Comparison of ENCODE assay signal across 21 cellular contexts in genomic region chr3:169948559-169949371, GRCh38. TPM values are rescaled to one million over a fixed set of nuclear protein-coding genes. Genes with fewer than 3 reads are reported as not detected.
A peak's percentile ranks its signal among the peaks of the same experiment; 100 is the strongest.
DNase-seq lines count a peak whose midpoint lies in the region; ATAC-seq and TF ChIP-seq lines count a peak whose summit lies in the region.
"Had no signal": no experiment of that assay in that cellular context is flagged by ENCODE, and none has a peak within 500 bp of the region (broad histone marks: within the 10 kb centered on the region; RNA-seq: fewer than 3 reads in every experiment).

No MANE protein-coding gene starts in this region.

- CTCF ChIA-PET in activated CD8-positive, alpha-beta T cell treated with anti-CD3 and anti-CD28 coated beads for 36 hours (lab: Charles Lee), result interaction anchor here (2.1 kb wide), 1 partner anchor 10 kb away, joined by 5 read pairs; no protein-coding TSS in a partner anchor
- CTCF ChIA-PET in activated CD8-positive, alpha-beta T cell treated with anti-CD3 and anti-CD28 coated beads, Interleukin-2, amount 10 ng/mL, durations not matched to agents 7 days and 5 days (lab: Charles Lee), result interaction anchor here (3.4 kb wide), 1 partner anchor 18 kb away, joined by 19 read pairs; the partner anchor contains the start of gene SEC62

- H3K27ac Mint-ChIP-seq in activated CD8-positive, alpha-beta T cell treated with anti-CD3 and anti-CD28 coated beads for 36 hours, result no peak overlapping the region
- no peak overlapping the region for H3K27ac Mint-ChIP-seq in activated CD8-positive, alpha-beta T cell treated with anti-CD3 and anti-CD28 coated beads, Interleukin-2, amount 10 ng/mL, durations not matched to agents 7 days and 5 days
- peak overlapping the region; percentile 94 for H3K27ac Mint-ChIP-seq in stimulated activated memory B cell treated with anti-CD40 and anti-IgM and Interleukin-4, amounts not matched to agents 10 μg/mL and 1 μg/mL and 100 μg/mL, for 72 hours
- H3K27ac Mint-ChIP-seq: activated naive CD8-positive, alpha-beta T cell treated with anti-CD3 and anti-CD28 coated beads, Interleukin-2, amount 10 ng/mL, durations not matched to agents 7 days and 5 days; activated T-cell treated with anti-CD3 and anti-CD28 coated beads, Interleukin-2, amount 50 U/mL, for 24 hours; endodermal cell; nephron had no signal

- peaks cover 24% of the 10 kb centered on the region for H3K4me1 Mint-ChIP-seq in activated CD8-positive, alpha-beta T cell treated with anti-CD3 and anti-CD28 coated beads for 36 hours (ENCODE audit: low read depth)
- H3K4me1 Mint-ChIP-seq in activated CD8-positive, alpha-beta T cell treated with anti-CD3 and anti-CD28 coated beads, Interleukin-2, amount 10 ng/mL, durations not matched to agents 7 days and 5 days (ENCODE audit: low read depth), result peaks cover 10% of the 10 kb centered on the region
- H3K4me1 Mint-ChIP-seq in stimulated activated memory B cell treated with anti-CD40 and anti-IgM and Interleukin-4, amounts not matched to agents 10 μg/mL and 1 μg/mL and 100 μg/mL, for 72 hours, result peaks cover 62% of the 10 kb centered on the region
- H3K4me1 Mint-ChIP-seq: endodermal cell, nephron had no signal

- no peaks in the 10 kb centered on the region for H3K27me3 Mint-ChIP-seq in activated CD8-positive, alpha-beta T cell treated with anti-CD3 and anti-CD28 coated beads for 36 hours
- H3K27me3 Mint-ChIP-seq in activated CD8-positive, alpha-beta T cell treated with anti-CD3 and anti-CD28 coated beads, Interleukin-2, amount 10 ng/mL, durations not matched to agents 7 days and 5 days (ENCODE audit: low read depth), result no peaks in the 10 kb centered on the region
- no peaks in the 10 kb centered on the region for H3K27me3 Mint-ChIP-seq in stimulated activated memory B cell treated with anti-CD40 and anti-IgM and Interleukin-4, amounts not matched to agents 10 μg/mL and 1 μg/mL and 100 μg/mL, for 72 hours

- TF ChIP-seq CTCF in activated CD8-positive, alpha-beta T cell treated with anti-CD3 and anti-CD28 coated beads for 36 hours (IDR thresholded peaks at IDR 0.05), result no peak

- peak; percentile 47 for ATAC-seq in activated CD8-positive, alpha-beta T cell treated with anti-CD3 and anti-CD28 coated beads for 36 hours
- ATAC-seq in activated CD8-positive, alpha-beta T cell treated with anti-CD3 and anti-CD28 coated beads, Interleukin-2, amount 10 ng/mL, durations not matched to agents 7 days and 5 days, result no peak
- peak; percentile 16 for ATAC-seq in HG03066 (IDR thresholded peaks at IDR 0.05; ENCODE audit: low read depth, unreplicated experiment)
- ATAC-seq in stimulated activated memory B cell treated with anti-CD40 and anti-IgM and Interleukin-4, amounts not matched to agents 10 μg/mL and 1 μg/mL and 100 μg/mL, for 72 hours, result peak; percentile 71

- H3K36me3 Mint-ChIP-seq in activated CD8-positive, alpha-beta T cell treated with anti-CD3 and anti-CD28 coated beads for 36 hours (ENCODE audit: low read depth), result no peaks in the 10 kb centered on the region
- no peaks in the 10 kb centered on the region for H3K36me3 Mint-ChIP-seq in activated CD8-positive, alpha-beta T cell treated with anti-CD3 and anti-CD28 coated beads, Interleukin-2, amount 10 ng/mL, durations not matched to agents 7 days and 5 days (ENCODE audit: low read depth)
- peaks cover 5% of the 10 kb centered on the region for H3K36me3 Mint-ChIP-seq in stimulated activated memory B cell treated with anti-CD40 and anti-IgM and Interleukin-4, amounts not matched to agents 10 μg/mL and 1 μg/mL and 100 μg/mL, for 72 hours
- H3K36me3 Mint-ChIP-seq: activated naive CD8-positive, alpha-beta T cell treated with anti-CD3 and anti-CD28 coated beads, Interleukin-2, amount 10 ng/mL, durations not matched to agents 7 days and 5 days had no signal

- no peaks in the 10 kb centered on the region for H3K9me3 Mint-ChIP-seq in activated CD8-positive, alpha-beta T cell treated with anti-CD3 and anti-CD28 coated beads for 36 hours
- H3K9me3 Mint-ChIP-seq in activated CD8-positive, alpha-beta T cell treated with anti-CD3 and anti-CD28 coated beads, Interleukin-2, amount 10 ng/mL, durations not matched to agents 7 days and 5 days (ENCODE audit: insufficient read depth), result no peaks in the 10 kb centered on the region
- peaks cover 10% of the 10 kb centered on the region for H3K9me3 Mint-ChIP-seq in stimulated activated memory B cell treated with anti-CD40 and anti-IgM and Interleukin-4, amounts not matched to agents 10 μg/mL and 1 μg/mL and 100 μg/mL, for 72 hours
- H3K9me3 Mint-ChIP-seq: activated naive CD8-positive, alpha-beta T cell treated with anti-CD3 and anti-CD28 coated beads, Interleukin-2, amount 10 ng/mL, durations not matched to agents 7 days and 5 days; activated T-cell treated with anti-CD3 and anti-CD28 coated beads, Interleukin-2, amount 50 U/mL, for 24 hours; endodermal cell had no signal

- intact Hi-C loops in activated CD8-positive, alpha-beta T cell treated with anti-CD3 and anti-CD28 coated beads for 36 hours (cut with micrococcal nuclease), result no loop called here

- POLR2A ChIA-PET in activated CD8-positive, alpha-beta T cell treated with anti-CD3 and anti-CD28 coated beads for 36 hours (lab: Charles Lee), result interaction anchor here (0.8 to 1.8 kb wide), 3 partner anchors 18 to 185 kb away, joined by 4 to 6 read pairs (median 4); partner anchors contain the start of gene SEC62
- POLR2A ChIA-PET in activated CD8-positive, alpha-beta T cell treated with anti-CD3 and anti-CD28 coated beads, Interleukin-2, amount 10 ng/mL, durations not matched to agents 7 days and 5 days (lab: Charles Lee), result no interaction called here

- no peak for DNase-seq in activated CD8-positive, alpha-beta T cell treated with anti-CD3 and anti-CD28 coated beads for 36 hours
- no peak for DNase-seq in activated CD8-positive, alpha-beta T cell treated with anti-CD3 and anti-CD28 coated beads, Interleukin-2, amount 10 ng/mL, durations not matched to agents 7 days and 5 days
- peak; percentile 87 for DNase-seq in NCI-H774 (lab: John Stamatoyannopoulos, UW)
- no peak for DNase-seq in NK-92 treated with Interleukin-12 subunit alpha and Interleukin-12 subunit beta, amount 100 ng/mL, for 24 hours (lab: John Stamatoyannopoulos, UW)
- DNase-seq in stimulated activated CD8-positive, alpha-beta memory T cell treated with anti-CD3 and anti-CD28 coated beads, Interleukin-4, amount 100 ng/mL, for 48 hours, result no peak
- DNase-seq in activated CD8-positive, alpha-beta memory T cell treated with anti-CD3 and anti-CD28 coated beads for 24 hours, result no peak
- DNase-seq: activated CD4-positive, CD25-positive, alpha-beta regulatory T cell treated with anti-CD3 and anti-CD28 coated beads, Interleukin-2, amount 50 U/mL, for 72 hours; activated naive CD8-positive, alpha-beta T cell treated with anti-CD3 and anti-CD28 coated beads, Interleukin-2, amount 10 ng/mL, durations not matched to agents 7 days and 5 days; activated T-cell treated with anti-CD3 and anti-CD28 coated beads, Interleukin-2, amount 50 U/mL, for 24 hours; Caco-2; caudate nucleus; endodermal cell; mammary epithelial cell; NCI-H1048; NCI-H69; T-helper 2 cell had no signal

- H3K4me3 Mint-ChIP-seq in activated CD8-positive, alpha-beta T cell treated with anti-CD3 and anti-CD28 coated beads for 36 hours, result no peak overlapping the region
- H3K4me3 Mint-ChIP-seq in activated CD8-positive, alpha-beta T cell treated with anti-CD3 and anti-CD28 coated beads, Interleukin-2, amount 10 ng/mL, durations not matched to agents 7 days and 5 days, result no peak overlapping the region
- H3K4me3 Mint-ChIP-seq in stimulated activated memory B cell treated with anti-CD40 and anti-IgM and Interleukin-4, amounts not matched to agents 10 μg/mL and 1 μg/mL and 100 μg/mL, for 72 hours, result no peak overlapping the region
- H3K4me3 Mint-ChIP-seq: activated naive CD8-positive, alpha-beta T cell treated with anti-CD3 and anti-CD28 coated beads, Interleukin-2, amount 10 ng/mL, durations not matched to agents 7 days and 5 days; activated T-cell treated with anti-CD3 and anti-CD28 coated beads, Interleukin-2, amount 50 U/mL, for 24 hours; endodermal cell; nephron had no signal

RNA-seq across cellular contexts. Expression of gene SEC62, which starts 17.8 kb away (rescaled TPM):
- 10 to 100 TPM; 52.5 to 60.2 TPM for total RNA-seq in activated CD8-positive, alpha-beta T cell treated with anti-CD3 and anti-CD28 coated beads for 36 hours
- 10 to 100 TPM; 46.5 to 49.9 TPM for total RNA-seq in activated CD8-positive, alpha-beta T cell treated with anti-CD3 and anti-CD28 coated beads, Interleukin-2, amount 10 ng/mL, durations not matched to agents 7 days and 5 days

RNA-seq across cellular contexts. Expression of gene SAMD7, which starts 37.4 kb away (rescaled TPM):
- not detected for total RNA-seq in activated CD8-positive, alpha-beta T cell treated with anti-CD3 and anti-CD28 coated beads for 36 hours
- not detected for total RNA-seq in activated CD8-positive, alpha-beta T cell treated with anti-CD3 and anti-CD28 coated beads, Interleukin-2, amount 10 ng/mL, durations not matched to agents 7 days and 5 days
- total RNA-seq: activated naive CD8-positive, alpha-beta T cell treated with anti-CD3 and anti-CD28 coated beads, Interleukin-2, amount 10 ng/mL, durations not matched to agents 7 days and 5 days; Caco-2; endodermal cell; H4; mammary epithelial cell; thoracic aorta had no signal
